ENCODE assay signal across 8 cellular contexts in the genomic region with DNA sequence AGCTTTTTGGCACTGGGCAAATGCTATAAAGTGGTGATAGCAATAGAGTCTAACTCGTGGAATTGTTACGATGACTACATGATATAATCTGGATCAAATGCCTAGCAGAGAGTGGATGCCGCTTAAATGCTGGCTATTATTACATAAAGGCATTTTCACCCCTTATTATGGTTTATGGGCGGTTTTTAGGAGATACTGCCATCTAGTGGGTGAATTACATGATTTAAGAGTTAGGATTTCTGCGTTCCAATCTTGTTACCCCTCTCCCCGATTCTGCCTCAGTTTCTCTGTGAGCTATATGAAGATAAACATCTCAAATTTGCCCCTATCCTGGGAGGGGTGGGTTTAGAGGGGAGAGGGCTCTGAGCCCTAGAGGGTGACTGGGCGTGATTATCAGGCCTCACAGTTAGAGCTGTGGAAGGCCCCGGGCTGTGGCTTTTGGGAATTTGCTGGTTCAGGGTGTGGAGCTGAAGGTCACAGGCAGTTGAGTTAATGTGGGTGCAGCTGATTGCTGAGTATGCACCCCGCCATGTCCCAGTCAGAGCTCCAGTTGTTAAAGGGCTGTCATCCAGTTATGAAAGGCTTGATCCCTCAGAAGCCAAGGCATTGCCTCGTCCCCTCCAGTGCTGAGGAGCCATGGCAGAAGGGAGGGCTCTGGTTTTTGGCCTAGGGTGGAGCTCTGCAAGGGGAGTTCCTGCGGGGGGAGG. TPM values are rescaled to one million over a fixed set of nuclear protein-coding genes. Genes with fewer than 3 reads are reported as not detected.
DNase-seq lines count a peak whose midpoint lies in the region; ATAC-seq and TF ChIP-seq lines count a peak whose summit lies in the region.

No MANE protein-coding gene starts in this region.

- H3K4me3 Mint-ChIP-seq in stimulated activated naive B cell treated with anti-CD40 and anti-IgM and Interleukin-4, amounts not matched to agents 10 μg/mL and 1 μg/mL and 100 μg/mL, for 72 hours = no peak overlapping the region

- H3K9me3 ChIP-seq in Loucy (ENCODE audit: insufficient read depth, low read depth, low read length) (no peaks in the 10 kb centered on the region), left ventricle myocardium inferior (replicated peaks) (no peaks in the 10 kb centered on the region)

- H3F3A ChIP-seq in Loucy (ENCODE audit: low read depth) = no peaks in the 10 kb centered on the region

- H3K4me3 ChIP-seq in Loucy (ENCODE audit: low read length, poor library complexity, severe bottlenecking) (no peak overlapping the region), WI38 (ENCODE audit: low read depth, low read length) (no peak overlapping the region), left ventricle myocardium inferior (no peak overlapping the region)

- H2AFZ ChIP-seq in Loucy (ENCODE audit: low read length) = no peak overlapping the region

- H3K27ac ChIP-seq in left ventricle myocardium inferior (replicated peaks) = no peak overlapping the region

- no peak overlapping the region for H3K4me2 ChIP-seq in Loucy (ENCODE audit: low read depth, low read length, poor library complexity, severe bottlenecking)

- intact Hi-C loops in left ventricle myocardium inferior (cut with micrococcal nuclease) = no loop called here

- no peak overlapping the region for H3K9ac ChIP-seq in Loucy (ENCODE audit: low read depth, low read length, poor library complexity, severe bottlenecking)

- no peaks in the 10 kb centered on the region for H3K9me3 Mint-ChIP-seq in stimulated activated naive B cell treated with anti-CD40 and anti-IgM and Interleukin-4, amounts not matched to agents 10 μg/mL and 1 μg/mL and 100 μg/mL, for 72 hours

- peak; percentile 68 for TF ChIP-seq CTCF in Loucy (conservative IDR thresholded peaks at IDR 0.05; ENCODE audit: low read length)
- TF ChIP-seq CTCF in WI38 (IDR thresholded peaks at IDR 0.05; ENCODE audit: low read depth, low read length) = peak; percentile 12
- peak; percentile 63 for TF ChIP-seq CTCF in left ventricle myocardium inferior (IDR thresholded peaks at IDR 0.05; ENCODE audit: borderline replicate concordance)

- peak; percentile 34 to 65 for ATAC-seq in stimulated activated naive B cell treated with anti-CD40 and anti-IgM and Interleukin-4, amounts not matched to agents 10 μg/mL and 1 μg/mL and 100 μg/mL, for 72 hours (replicated peaks)

- H3K36me3 ChIP-seq in Loucy (ENCODE audit: insufficient read depth, low read length) = peaks cover 64% of the 10 kb centered on the region; the same call in 1 of the 2 replicates
- H3K36me3 ChIP-seq in left ventricle myocardium inferior = peaks cover 8% of the 10 kb centered on the region

- peak; percentile 69 for DNase-seq in ELR (ENCODE audit: low read depth)
- no peak for DNase-seq in left ventricle myocardium inferior
- no peak for DNase-seq in stimulated activated naive B cell treated with anti-CD40 and anti-IgM and Interleukin-4, amounts not matched to agents 10 μg/mL and 1 μg/mL and 100 μg/mL, for 72 hours
- no peak for DNase-seq in mucosa of gallbladder (ENCODE audit: low spot score)
- DNase-seq in KG1 (lab: John Stamatoyannopoulos, UW) = no peak
- no peak for DNase-seq in nucleus accumbens (lab: John Stamatoyannopoulos, UW)

- H3K27me3 Mint-ChIP-seq in stimulated activated naive B cell treated with anti-CD40 and anti-IgM and Interleukin-4, amounts not matched to agents 10 μg/mL and 1 μg/mL and 100 μg/mL, for 72 hours = no peaks in the 10 kb centered on the region

- H4K20me1 ChIP-seq in Loucy (ENCODE audit: insufficient read depth, low read length, poor library complexity, severe bottlenecking) = no peaks in the 10 kb centered on the region

- no peaks in the 10 kb centered on the region for H3K79me2 ChIP-seq in Loucy (ENCODE audit: insufficient read depth, low read length)

- H3K9me2 ChIP-seq in Loucy (replicated peaks; ENCODE audit: low read depth, low read length) = no peaks in the 10 kb centered on the region

- H3K27ac Mint-ChIP-seq in stimulated activated naive B cell treated with anti-CD40 and anti-IgM and Interleukin-4, amounts not matched to agents 10 μg/mL and 1 μg/mL and 100 μg/mL, for 72 hours = no peak overlapping the region

- no peaks in the 10 kb centered on the region for H3K4me1 ChIP-seq in Loucy (ENCODE audit: insufficient read depth, low read length, poor library complexity, severe bottlenecking)
- no peaks in the 10 kb centered on the region for H3K4me1 ChIP-seq in left ventricle myocardium inferior

- H3K4me1 Mint-ChIP-seq in stimulated activated naive B cell treated with anti-CD40 and anti-IgM and Interleukin-4, amounts not matched to agents 10 μg/mL and 1 μg/mL and 100 μg/mL, for 72 hours = peaks cover 0 to 4% of the 10 kb centered on the region in 2 donors

- peaks cover 24 to 47% of the 10 kb centered on the region in 2 donors for H3K36me3 Mint-ChIP-seq in stimulated activated naive B cell treated with anti-CD40 and anti-IgM and Interleukin-4, amounts not matched to agents 10 μg/mL and 1 μg/mL and 100 μg/mL, for 72 hours

- H3K27me3 ChIP-seq in Loucy (ENCODE audit: insufficient read depth, low read length, poor library complexity, severe bottlenecking) = no peaks in the 10 kb centered on the region
- H3K27me3 ChIP-seq in left ventricle myocardium inferior (ENCODE audit: low read depth) = no peaks in the 10 kb centered on the region

RNA-seq across cellular contexts. Expression of a gene that starts 14.4 kb away (rescaled TPM):
- 4.6 TPM for total RNA-seq in left ventricle myocardium inferior
- 40.6 TPM for total RNA-seq in mucosa of gallbladder

RNA-seq across cellular contexts. Expression of a gene that starts 15.9 kb away (rescaled TPM):
- 0.47 TPM for total RNA-seq in left ventricle myocardium inferior
- 7.1 TPM for total RNA-seq in mucosa of gallbladder

RNA-seq across cellular contexts. Expression of a gene that starts 35.6 kb away (rescaled TPM):
- total RNA-seq in left ventricle myocardium inferior (8.1 TPM), mucosa of gallbladder (49.6 TPM)

RNA-seq across cellular contexts. Expression of a gene that starts 44.9 kb away (rescaled TPM):
- 33.5 TPM for total RNA-seq in left ventricle myocardium inferior
- 53.7 TPM for total RNA-seq in mucosa of gallbladder

RNA-seq across cellular contexts. Expression of a gene that starts 52.3 kb away (rescaled TPM):
- total RNA-seq in left ventricle myocardium inferior (143 TPM), mucosa of gallbladder (303 TPM)

Comparison
In these comparisons a context has a peak if more than half of its experiments do, and no peak if none do; other contexts are left out.
1. CTCF ChIP-seq: peak in every context shown above with its lines; median percentile 68 in Loucy; 63 in left ventricle myocardium inferior; 12 in WI38.